ENCODE assay signal across 1 cellular context in the genomic region with DNA sequence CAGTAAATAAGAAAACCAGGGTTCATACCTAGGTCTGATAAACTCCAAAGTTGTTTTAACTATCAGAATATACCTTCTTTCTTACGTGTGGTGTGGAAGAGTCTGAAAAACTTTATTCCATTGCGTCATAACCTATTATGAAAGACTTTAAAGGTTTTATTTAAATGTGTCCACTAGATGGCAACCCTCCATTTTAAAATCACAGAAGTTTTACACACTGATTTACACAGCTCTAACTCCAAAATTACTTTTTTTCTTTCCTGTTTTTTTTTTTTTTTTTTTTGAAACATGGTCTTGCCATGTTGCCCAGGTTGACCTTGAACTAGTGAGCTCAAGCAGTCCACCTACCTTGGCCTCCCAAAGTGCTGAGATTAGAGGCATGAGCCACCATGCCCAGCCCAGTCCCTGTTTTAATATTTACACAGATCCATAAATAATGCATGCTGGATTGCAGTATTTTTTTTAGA.
TF ChIP-seq lines count a peak whose summit lies in the region.

No MANE protein-coding gene starts in this region.

TF ChIP-seq in K562, 482 proteins besides CTCF, POLR2A, EP300 and RAD21 (continued from another document):
- TF ChIP-seq, protein P1, sequence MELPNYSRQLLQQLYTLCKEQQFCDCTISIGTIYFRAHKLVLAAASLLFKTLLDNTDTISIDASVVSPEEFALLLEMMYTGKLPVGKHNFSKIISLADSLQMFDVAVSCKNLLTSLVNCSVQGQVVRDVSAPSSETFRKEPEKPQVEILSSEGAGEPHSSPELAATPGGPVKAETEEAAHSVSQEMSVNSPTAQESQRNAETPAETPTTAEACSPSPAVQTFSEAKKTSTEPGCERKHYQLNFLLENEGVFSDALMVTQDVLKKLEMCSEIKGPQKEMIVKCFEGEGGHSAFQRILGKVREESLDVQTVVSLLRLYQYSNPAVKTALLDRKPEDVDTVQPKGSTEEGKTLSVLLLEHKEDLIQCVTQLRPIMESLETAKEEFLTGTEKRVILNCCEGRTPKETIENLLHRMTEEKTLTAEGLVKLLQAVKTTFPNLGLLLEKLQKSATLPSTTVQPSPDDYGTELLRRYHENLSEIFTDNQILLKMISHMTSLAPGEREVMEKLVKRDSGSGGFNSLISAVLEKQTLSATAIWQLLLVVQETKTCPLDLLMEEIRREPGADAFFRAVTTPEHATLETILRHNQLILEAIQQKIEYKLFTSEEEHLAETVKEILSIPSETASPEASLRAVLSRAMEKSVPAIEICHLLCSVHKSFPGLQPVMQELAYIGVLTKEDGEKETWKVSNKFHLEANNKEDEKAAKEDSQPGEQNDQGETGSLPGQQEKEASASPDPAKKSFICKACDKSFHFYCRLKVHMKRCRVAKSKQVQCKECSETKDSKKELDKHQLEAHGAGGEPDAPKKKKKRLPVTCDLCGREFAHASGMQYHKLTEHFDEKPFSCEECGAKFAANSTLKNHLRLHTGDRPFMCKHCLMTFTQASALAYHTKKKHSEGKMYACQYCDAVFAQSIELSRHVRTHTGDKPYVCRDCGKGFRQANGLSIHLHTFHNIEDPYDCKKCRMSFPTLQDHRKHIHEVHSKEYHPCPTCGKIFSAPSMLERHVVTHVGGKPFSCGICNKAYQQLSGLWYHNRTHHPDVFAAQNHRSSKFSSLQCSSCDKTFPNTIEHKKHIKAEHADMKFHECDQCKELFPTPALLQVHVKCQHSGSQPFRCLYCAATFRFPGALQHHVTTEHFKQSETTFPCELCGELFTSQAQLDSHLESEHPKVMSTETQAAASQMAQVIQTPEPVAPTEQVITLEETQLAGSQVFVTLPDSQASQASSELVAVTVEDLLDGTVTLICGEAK (IDR thresholded peaks at IDR 0.05): peak; percentile 43; the same call in 1 of the 2 replicates
- TF ChIP-seq, protein P1 (CRISPR knock-in tag; IDR thresholded peaks at IDR 0.05): no peak
- TF ChIP-seq SP2 (IDR thresholded peaks at IDR 0.05; ENCODE audit: extremely low read depth, low read depth, low read length, poor library complexity, severe bottlenecking): no peak
- peak; percentile 53; the same call in 1 of the 2 replicates for TF ChIP-seq CREM (IDR thresholded peaks at IDR 0.05; ENCODE audit: low read depth)
- no peak for TF ChIP-seq ZNF263 (CRISPR knock-in tag; IDR thresholded peaks at IDR 0.05; ENCODE audit: borderline replicate concordance)
- no peak for TF ChIP-seq TOE1 (IDR thresholded peaks at IDR 0.05; ENCODE audit: borderline replicate concordance)
- no peak for TF ChIP-seq TOE1 (CRISPR knock-in tag; IDR thresholded peaks at IDR 0.05; ENCODE audit: borderline replicate concordance, low read depth)
- no peak for TF ChIP-seq TAF9B (IDR thresholded peaks at IDR 0.05; ENCODE audit: partially characterized antibody)
- no peak for TF ChIP-seq ZNF764 (CRISPR knock-in tag; IDR thresholded peaks at IDR 0.05; ENCODE audit: low read depth)
